ENCODE assay signal across 1 cellular context in the genomic region with DNA sequence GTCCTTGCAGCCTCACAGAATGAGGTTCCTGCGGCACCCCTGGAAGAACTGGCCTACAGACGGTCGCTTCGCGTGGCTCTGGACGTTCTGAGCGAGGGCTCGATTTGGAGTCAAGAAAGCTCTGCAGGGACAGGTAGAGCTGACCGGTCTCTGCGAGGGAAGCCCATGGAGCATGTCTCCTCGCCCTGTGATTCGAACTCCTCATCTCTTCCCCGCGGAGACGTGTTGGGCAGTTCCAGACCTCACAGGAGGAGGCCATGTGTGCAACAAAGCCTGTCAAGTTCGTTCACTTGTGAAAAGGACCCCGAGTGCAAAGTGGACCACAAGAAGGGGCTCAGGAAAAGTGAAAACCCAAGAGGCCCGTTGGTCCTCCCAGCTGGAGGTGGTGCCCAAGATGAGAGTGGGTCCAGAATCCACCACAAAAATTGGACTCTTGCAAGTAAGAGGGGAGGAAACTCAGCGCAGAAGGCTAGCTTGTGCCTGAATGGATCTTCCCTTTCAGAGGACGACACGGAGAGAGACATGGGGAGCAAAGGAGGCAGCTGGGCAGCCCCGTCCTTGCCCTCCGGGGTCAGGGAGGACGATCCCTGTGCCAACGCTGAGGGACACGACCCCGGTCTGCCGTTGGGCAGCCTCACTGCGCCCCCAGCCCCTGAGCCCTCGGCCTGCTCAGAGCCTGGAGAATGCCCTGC.
A peak's percentile ranks its signal among the peaks of the same experiment; 100 is the strongest.
TF ChIP-seq lines count a peak whose summit lies in the region.

No MANE protein-coding gene starts in this region.

TF ChIP-seq in HepG2, 621 proteins besides CTCF, POLR2A, EP300 and RAD21:
- TF ChIP-seq ZNF335 (CRISPR knock-in tag; IDR thresholded peaks at IDR 0.05) (no peak), ZC3H13 (CRISPR knock-in tag; IDR thresholded peaks at IDR 0.05) (peak; percentile 36; the same call in 1 of the 2 replicates), KDM5B (CRISPR knock-in tag; IDR thresholded peaks at IDR 0.05; ENCODE audit: borderline replicate concordance) (no peak)
